In the genomic region with DNA sequence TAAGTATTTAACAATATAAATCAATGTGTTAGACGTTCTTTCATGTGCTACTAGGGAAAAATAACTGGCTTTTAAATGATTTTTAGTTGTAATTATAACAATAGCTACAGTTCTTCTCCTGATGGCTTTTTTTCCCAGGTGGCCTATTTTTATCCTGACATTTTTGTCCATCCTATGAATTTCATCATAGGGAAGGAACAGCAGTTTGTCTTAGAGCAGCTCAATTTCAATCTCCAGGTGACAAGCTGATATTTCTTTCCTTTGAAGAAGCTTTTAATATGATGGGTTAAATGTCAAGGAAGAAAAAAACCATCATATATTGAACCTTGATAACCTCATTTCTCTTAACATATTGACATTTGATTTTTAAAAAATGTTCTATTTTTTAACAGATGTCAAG, we compare ENCODE assay signal across 5 cellular contexts.
"Had no signal": no experiment of that assay in that cellular context is flagged by ENCODE, and none has a peak within 500 bp of the region (broad histone marks: within the 10 kb centered on the region; RNA-seq: fewer than 3 reads in every experiment).

No MANE protein-coding gene starts in this region.

- H3K4me3 ChIP-seq: K562 had no signal

- DNase-seq: IMR-90, KBM-7, KG1 had no signal

- H3K27ac ChIP-seq: HL-60 had no signal
